ENCODE assay signal across 1 cellular context in the genomic region with DNA sequence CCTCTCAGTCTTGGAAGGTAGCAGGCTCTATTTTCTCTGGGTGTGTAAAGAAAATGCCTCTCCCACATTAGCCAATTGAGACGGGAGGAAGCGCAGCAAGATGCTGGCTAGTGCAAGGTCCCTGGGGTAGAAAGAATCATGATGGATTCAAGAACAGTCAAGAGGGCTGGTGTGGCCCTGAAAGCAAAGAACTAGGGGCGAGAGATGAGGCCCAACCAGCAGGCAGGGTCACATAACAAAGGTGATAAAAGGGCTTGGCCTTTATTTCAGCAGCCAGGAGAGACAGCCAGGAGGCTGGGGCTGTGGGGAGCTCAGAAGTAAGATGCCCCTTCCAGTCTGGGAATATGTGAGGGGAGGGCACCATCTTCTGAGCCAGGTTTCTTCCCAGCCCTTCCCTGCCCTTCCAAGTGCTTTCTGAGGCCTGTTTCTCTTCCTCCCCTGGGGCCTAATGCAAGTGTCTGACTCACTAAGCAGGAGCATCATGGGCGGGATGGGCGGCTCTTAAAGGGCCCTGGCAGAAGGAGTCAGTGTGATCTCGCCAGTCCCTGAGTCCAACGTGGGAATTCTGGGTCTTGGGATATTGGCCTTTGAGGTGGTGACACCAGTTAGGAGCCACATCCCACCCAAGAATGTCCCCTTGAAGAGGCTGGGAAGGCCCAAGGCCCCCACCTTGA.
TF ChIP-seq lines count a peak whose summit lies in the region.

No MANE protein-coding gene starts in this region.

TF ChIP-seq in WTC11, 78 proteins besides CTCF, POLR2A, EP300 and RAD21 (continued from another document):
- TF ChIP-seq FOXK1 (CRISPR knock-in tag; IDR thresholded peaks at IDR 0.05): no peak
- TF ChIP-seq USF1 (CRISPR knock-in tag; IDR thresholded peaks at IDR 0.05): no peak
- TF ChIP-seq ZNF232 (CRISPR knock-in tag; IDR thresholded peaks at IDR 0.05): no peak
- TF ChIP-seq ZNF671 (CRISPR knock-in tag; IDR thresholded peaks at IDR 0.05): no peak
- TF ChIP-seq, protein P1, sequence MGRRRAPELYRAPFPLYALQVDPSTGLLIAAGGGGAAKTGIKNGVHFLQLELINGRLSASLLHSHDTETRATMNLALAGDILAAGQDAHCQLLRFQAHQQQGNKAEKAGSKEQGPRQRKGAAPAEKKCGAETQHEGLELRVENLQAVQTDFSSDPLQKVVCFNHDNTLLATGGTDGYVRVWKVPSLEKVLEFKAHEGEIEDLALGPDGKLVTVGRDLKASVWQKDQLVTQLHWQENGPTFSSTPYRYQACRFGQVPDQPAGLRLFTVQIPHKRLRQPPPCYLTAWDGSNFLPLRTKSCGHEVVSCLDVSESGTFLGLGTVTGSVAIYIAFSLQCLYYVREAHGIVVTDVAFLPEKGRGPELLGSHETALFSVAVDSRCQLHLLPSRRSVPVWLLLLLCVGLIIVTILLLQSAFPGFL (CRISPR knock-in tag; IDR thresholded peaks at IDR 0.05; ENCODE audit: borderline replicate concordance): no peak
- TF ChIP-seq SMAD3 (CRISPR knock-in tag; IDR thresholded peaks at IDR 0.05; ENCODE audit: borderline replicate concordance): no peak
- no peak for TF ChIP-seq RORB (CRISPR knock-in tag; IDR thresholded peaks at IDR 0.05)
